1 cellular context compared by ENCODE assay signal in genomic region chr10:76025124-76025477, GRCh38.
TF ChIP-seq lines count a peak whose summit lies in the region.

No MANE protein-coding gene starts in this region.

TF ChIP-seq in HepG2, 621 proteins besides CTCF, POLR2A, EP300 and RAD21 (continued from another document and continues in another):
- TF ChIP-seq BATF2 (CRISPR knock-in tag; IDR thresholded peaks at IDR 0.05) (0 out of 2 replicates have a peak, but pooled peaks have one; percentile 6), ZNF703 (CRISPR knock-in tag; IDR thresholded peaks at IDR 0.05; ENCODE audit: borderline replicate concordance) (no peak), PTBP1 (IDR thresholded peaks at IDR 0.05; ENCODE audit: low read depth, low read length, poor library complexity, severe bottlenecking) (no peak), ZNF230 (CRISPR knock-in tag; IDR thresholded peaks at IDR 0.05) (no peak), HMGA1 (CRISPR knock-in tag; conservative IDR thresholded peaks at IDR 0.05) (no peak), PBX2 (CRISPR knock-in tag; IDR thresholded peaks at IDR 0.05) (no peak), E2F1 (CRISPR knock-in tag; IDR thresholded peaks at IDR 0.05) (no peak), HOXA7 (CRISPR knock-in tag; IDR thresholded peaks at IDR 0.05) (no peak), ZBTB26 (CRISPR knock-in tag; IDR thresholded peaks at IDR 0.05; ENCODE audit: borderline replicate concordance) (no peak), ZNF512B (CRISPR knock-in tag; IDR thresholded peaks at IDR 0.05; ENCODE audit: borderline replicate concordance) (no peak), ZSCAN30 (CRISPR knock-in tag; IDR thresholded peaks at IDR 0.05) (no peak), JUN (CRISPR knock-in tag; IDR thresholded peaks at IDR 0.05) (no peak), ZNF749 (CRISPR knock-in tag; IDR thresholded peaks at IDR 0.05; ENCODE audit: borderline replicate concordance) (no peak), CAMTA2 (CRISPR knock-in tag; IDR thresholded peaks at IDR 0.05; ENCODE audit: borderline replicate concordance) (no peak), ZFP1 (CRISPR knock-in tag; IDR thresholded peaks at IDR 0.05) (no peak), RCOR2 (CRISPR knock-in tag; IDR thresholded peaks at IDR 0.05) (0 out of 2 replicates have a peak, but pooled peaks have one; percentile 13), HNRNPH1 (optimal IDR thresholded peaks at IDR 0.05; ENCODE audit: low read depth, low read length) (no peak), ZNF891 (CRISPR knock-in tag; IDR thresholded peaks at IDR 0.05) (no peak), ZNF12 (CRISPR knock-in tag; IDR thresholded peaks at IDR 0.05) (no peak), U2AF2 (IDR thresholded peaks at IDR 0.05; ENCODE audit: low read depth, low read length) (no peak), ZSCAN25 (CRISPR knock-in tag; IDR thresholded peaks at IDR 0.05) (no peak), MEIS2 (CRISPR knock-in tag; IDR thresholded peaks at IDR 0.05) (0 out of 2 replicates have a peak, but pooled peaks have one; percentile 7), HBP1 (CRISPR knock-in tag; IDR thresholded peaks at IDR 0.05; ENCODE audit: low read depth) (no peak), RXRB (CRISPR knock-in tag; IDR thresholded peaks at IDR 0.05; ENCODE audit: borderline replicate concordance) (no peak), ZNF121 (CRISPR knock-in tag; IDR thresholded peaks at IDR 0.05) (no peak), ZNF740 (CRISPR knock-in tag; IDR thresholded peaks at IDR 0.05) (no peak), CREM (IDR thresholded peaks at IDR 0.05) (no peak), CREM (CRISPR knock-in tag; IDR thresholded peaks at IDR 0.05) (no peak), SETDB1 (CRISPR knock-in tag; IDR thresholded peaks at IDR 0.05; ENCODE audit: borderline replicate concordance) (no peak), UBTF (CRISPR knock-in tag; IDR thresholded peaks at IDR 0.05) (no peak), TSC22D2 (CRISPR knock-in tag; IDR thresholded peaks at IDR 0.05; ENCODE audit: borderline replicate concordance) (no peak), SMC3 (IDR thresholded peaks at IDR 0.05; ENCODE audit: low read length) (no peak), SRY (CRISPR knock-in tag; IDR thresholded peaks at IDR 0.05) (no peak), ZNF710 (CRISPR knock-in tag; IDR thresholded peaks at IDR 0.05; ENCODE audit: borderline replicate concordance) (no peak), SATB2 (CRISPR knock-in tag; IDR thresholded peaks at IDR 0.05) (no peak), HMGXB4 (CRISPR knock-in tag; IDR thresholded peaks at IDR 0.05; ENCODE audit: borderline replicate concordance in 1 of 2, low read depth in 1 of 2) (peak; percentile 5 to 52; a peak in 2 of 4 replicates), NR2F6 (IDR thresholded peaks at IDR 0.05) (no peak), NR2F6 (CRISPR knock-in tag; IDR thresholded peaks at IDR 0.05) (no peak), NFRKB (IDR thresholded peaks at IDR 0.05) (no peak), ZNF235 (CRISPR knock-in tag; IDR thresholded peaks at IDR 0.05; ENCODE audit: borderline replicate concordance) (no peak), PAXIP1 (CRISPR knock-in tag; conservative IDR thresholded peaks at IDR 0.05) (no peak), MEIS1 (CRISPR knock-in tag; IDR thresholded peaks at IDR 0.05; ENCODE audit: borderline replicate concordance) (0 out of 2 replicates have a peak, but pooled peaks have one; percentile 12), ZNF773 (CRISPR knock-in tag; IDR thresholded peaks at IDR 0.05; ENCODE audit: borderline replicate concordance) (no peak)
